In the genomic region with DNA sequence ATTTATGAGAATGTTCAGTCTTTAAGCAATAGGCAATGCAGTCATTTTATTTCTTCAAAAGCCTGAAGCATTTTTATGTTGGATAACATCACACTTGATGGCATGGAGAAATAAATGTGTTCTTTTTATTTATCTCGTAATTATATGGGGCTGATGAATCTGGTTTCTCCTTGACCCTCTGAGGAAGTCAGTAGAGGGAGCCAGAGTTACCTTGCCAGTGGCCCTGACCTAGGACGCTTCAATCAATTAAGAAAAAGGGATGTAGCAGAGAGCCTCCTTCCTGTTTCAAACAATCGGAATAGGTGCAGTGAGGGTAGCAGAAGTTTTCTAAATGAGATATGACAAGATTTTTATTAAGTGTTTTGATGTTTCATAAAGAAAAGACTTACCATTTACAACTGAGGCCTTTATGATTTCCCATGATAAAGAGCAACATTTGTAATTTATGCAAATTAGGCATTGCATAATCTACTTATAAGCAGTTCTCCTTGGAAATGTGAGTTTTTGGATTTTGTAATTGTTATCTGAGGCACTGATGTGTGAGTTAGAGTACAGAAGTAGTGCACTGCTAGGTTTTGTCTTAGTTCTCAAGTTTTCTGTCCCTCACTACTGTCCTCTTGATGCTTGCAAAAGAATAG, we compare ENCODE assay signal across 8 cellular contexts.
DNase-seq lines count a peak whose midpoint lies in the region; ATAC-seq, FAIRE-seq and TF ChIP-seq lines count a peak whose summit lies in the region.

No MANE protein-coding gene starts in this region.

- TF ChIP-seq RAD21 in HCT116 (IDR thresholded peaks at IDR 0.05; ENCODE audit: low read depth), result peak; percentile 71

- H3K4me1 ChIP-seq in HCT116 (ENCODE audit: control insufficient read depth in 1 of 2, insufficient read depth in 2 of 2, low read length in 2 of 2) (peaks cover 0 to 13% of the 10 kb centered on the region in 2 experiments; a peak in 2 of 4 replicates), heart right ventricle (peaks cover 0 to 44% (median 2%) of the 10 kb centered on the region in 9 donors)

- H3K27me3 ChIP-seq in HCT116 (ENCODE audit: insufficient read depth, low read length), result no peaks in the 10 kb centered on the region
- no peaks in the 10 kb centered on the region for H3K27me3 ChIP-seq in heart right ventricle

- peaks cover 3% of the 10 kb centered on the region for H3K36me3 Mint-ChIP-seq in activated CD4-positive, alpha-beta memory T cell treated with anti-CD3 and anti-CD28 coated beads, Interleukin-2, amount 10 ng/mL, durations not matched to agents 7 days and 5 days (ENCODE audit: low read depth)

- H4K20me1 ChIP-seq in HCT116 (ENCODE audit: insufficient read depth), result no peaks in the 10 kb centered on the region

- RAD21 ChIA-PET in HCT116 (lab: Charles Lee; ENCODE audit: low non-redundant PET in 1 of 2, low total read pairs in 2 of 2, uncharacterized antibody in 2 of 2, unreplicated experiment in 2 of 2), result interaction anchor here in 1 of 2 experiments (1.6 kb wide), 1 partner anchor 248 kb away, joined by 7 read pairs; no protein-coding TSS in a partner anchor

- H3K27ac ChIP-seq in HCT116 (ENCODE audit: low read depth, low read length), result no peak overlapping the region
- peak overlapping the region in 1 of 10 donors; percentile 7 for H3K27ac ChIP-seq in heart right ventricle

- DNase-seq in DMS53 (lab: John Stamatoyannopoulos, UW) (peak; percentile 69), HCT116 (ENCODE audit: low read depth, low spot score) (peak; percentile 44), SK-N-DZ (ENCODE audit: low spot score) (peak; percentile 8), heart right ventricle (no peak), urothelium cell line (ENCODE audit: low spot score) (peak; percentile 29), amygdala (lab: John Stamatoyannopoulos, UW) (no peak)
- no peak for DNase-seq in NK-92 treated with Interleukin-12 subunit alpha and Interleukin-12 subunit beta, amount 100 ng/mL, for 24 hours (lab: John Stamatoyannopoulos, UW)
- no peak for DNase-seq in activated CD4-positive, alpha-beta memory T cell treated with anti-CD3 and anti-CD28 coated beads, Interleukin-2, amount 10 ng/mL, durations not matched to agents 7 days and 5 days

- H3K36me3 ChIP-seq in HCT116 (ENCODE audit: control insufficient read depth in 1 of 2, insufficient read depth in 2 of 2, low read length in 2 of 2), result no peaks in the 10 kb centered on the region
- H3K36me3 ChIP-seq in heart right ventricle, result no peaks in the 10 kb centered on the region

- intact Hi-C loops in HCT116 (cut with micrococcal nuclease), result loop anchor here (2.0 to 10.0 kb wide), 5 partner anchors 129 to 476 kb away; a partner anchor contains a TSS
- intact Hi-C loops in heart right ventricle (cut with DNase I), result loop anchor here in 5 of 10 donors (5.0 to 10.0 kb wide), 6 partner anchors 129 to 474 kb away; a partner anchor contains a TSS

- H3K4me3 Mint-ChIP-seq in activated CD4-positive, alpha-beta memory T cell treated with anti-CD3 and anti-CD28 coated beads, Interleukin-2, amount 10 ng/mL, durations not matched to agents 7 days and 5 days, result no peak overlapping the region

- WGBS in heart right ventricle, 2 donors, result 46 to 60% methylated on average over 3 of the region's 3 CpGs

- CTCF ChIA-PET in HCT116 (lab: Charles Lee), result interaction anchor here (1.2 to 1.6 kb wide), 4 partner anchors 9 to 248 kb away, joined by 3 to 6 read pairs (median 4); no protein-coding TSS in a partner anchor
- CTCF ChIA-PET in activated CD4-positive, alpha-beta memory T cell treated with anti-CD3 and anti-CD28 coated beads, Interleukin-2, amount 10 ng/mL, durations not matched to agents 7 days and 5 days (lab: Charles Lee), result interaction anchor here (0.8 to 2.5 kb wide), 13 partner anchors 14 to 475 kb away, joined by 3 to 41 read pairs (median 6); a partner anchor contains a TSS

- no peak overlapping the region for H3K4me3 ChIP-seq in HCT116 (replicated peaks in 1 of 2; ENCODE audit: low read depth in 1 of 2, low read length in 2 of 2)
- no peak overlapping the region for H3K4me3 ChIP-seq in heart right ventricle

- H3K9me3 ChIP-seq in HCT116 (ENCODE audit: control insufficient read depth in 1 of 2, insufficient read depth in 1 of 2, low read depth in 1 of 2, low read length in 2 of 2) (no peaks in the 10 kb centered on the region), heart right ventricle (no peaks in the 10 kb centered on the region)

- TF ChIP-seq POLR2A in HCT116 (IDR thresholded peaks at IDR 0.05; ENCODE audit: borderline replicate concordance, extremely low read depth, insufficient read depth, insufficient read length), result no peak

- no peak for FAIRE-seq in urothelium cell line (lab: Jason Lieb, UNC)

- no peak overlapping the region for H3K9ac ChIP-seq in HCT116 (ENCODE audit: low read length)

- no peaks in the 10 kb centered on the region for H3K9me2 ChIP-seq in HCT116 (ENCODE audit: insufficient read depth)

- no peaks in the 10 kb centered on the region for H3K27me3 Mint-ChIP-seq in activated CD4-positive, alpha-beta memory T cell treated with anti-CD3 and anti-CD28 coated beads, Interleukin-2, amount 10 ng/mL, durations not matched to agents 7 days and 5 days

- peak overlapping the region; percentile 80 for H2AFZ ChIP-seq in HCT116 (ENCODE audit: low read depth, low read length, poor library complexity, severe bottlenecking)

- BruUV-seq in HCT116 (replicated peaks; lab: Mats Ljungman, UMichigan), result no TSS peak

- peak overlapping the region; percentile 24; the same call in 1 of the 2 replicates for H3K4me2 ChIP-seq in HCT116 (ENCODE audit: low read length)

- H3K79me2 ChIP-seq in HCT116 (ENCODE audit: insufficient read depth, low read length), result no peaks in the 10 kb centered on the region

- no peak overlapping the region for H3K27ac Mint-ChIP-seq in activated CD4-positive, alpha-beta memory T cell treated with anti-CD3 and anti-CD28 coated beads, Interleukin-2, amount 10 ng/mL, durations not matched to agents 7 days and 5 days

- H3K9me3 Mint-ChIP-seq in activated CD4-positive, alpha-beta memory T cell treated with anti-CD3 and anti-CD28 coated beads, Interleukin-2, amount 10 ng/mL, durations not matched to agents 7 days and 5 days, result no peaks in the 10 kb centered on the region

- ATAC-seq in HCT116, result peak; percentile 98
- peak in 2 of 8 donors; percentile 61 to 79 for ATAC-seq in heart right ventricle

- peak; percentile 55 to 75 (median 57); a peak in 5 of 6 replicates for TF ChIP-seq CTCF in HCT116 (IDR thresholded peaks at IDR 0.05 in 2 of 3, conservative IDR thresholded peaks at IDR 0.05 in 1 of 3; ENCODE audit: borderline replicate concordance in 1 of 3, insufficient read depth in 1 of 3, low read depth in 2 of 3, low read length in 2 of 3)
- peak in 8 of 9 donors; percentile 7 to 62 (median 44) for TF ChIP-seq CTCF in heart right ventricle (IDR thresholded peaks at IDR 0.05)

- peaks cover 42% of the 10 kb centered on the region for H3K4me1 Mint-ChIP-seq in activated CD4-positive, alpha-beta memory T cell treated with anti-CD3 and anti-CD28 coated beads, Interleukin-2, amount 10 ng/mL, durations not matched to agents 7 days and 5 days

- POLR2A ChIA-PET in HCT116 (lab: Charles Lee), result interaction anchor here (0.8 kb wide), 1 partner anchor 249 kb away, joined by 3 read pairs; no protein-coding TSS in a partner anchor
- POLR2A ChIA-PET in activated CD4-positive, alpha-beta memory T cell treated with anti-CD3 and anti-CD28 coated beads, Interleukin-2, amount 10 ng/mL, durations not matched to agents 7 days and 5 days (lab: Charles Lee), result interaction anchor here (0.9 to 3.1 kb wide), 5 partner anchors 69 to 249 kb away, joined by 3 to 15 read pairs (median 7); a partner anchor contains a TSS

TF ChIP-seq in HCT116, 20 proteins besides CTCF, POLR2A, EP300 and RAD21 (continues in another document):
- TF ChIP-seq EZH2 (IDR thresholded peaks at IDR 0.05) (no peak), SP1 (IDR thresholded peaks at IDR 0.05; ENCODE audit: low read depth) (no peak), EGR1 (IDR thresholded peaks at IDR 0.05; ENCODE audit: low read depth) (no peak), YY1 (IDR thresholded peaks at IDR 0.05; ENCODE audit: extremely low read depth, insufficient replicate concordance, low read depth, low read length) (no peak), POLR2AphosphoS5 (IDR thresholded peaks at IDR 0.05; ENCODE audit: low read depth, low read length) (no peak), TCF7L2 (IDR thresholded peaks at IDR 0.05; ENCODE audit: borderline replicate concordance, extremely low read depth, insufficient read depth, insufficient read length) (no peak), ELF1 (IDR thresholded peaks at IDR 0.05; ENCODE audit: borderline replicate concordance, low read depth) (no peak), CBX3 (IDR thresholded peaks at IDR 0.05; ENCODE audit: low read depth) (no peak), SRF (IDR thresholded peaks at IDR 0.05; ENCODE audit: low read depth) (no peak; the same call in 1 of the 2 replicates), JUND (IDR thresholded peaks at IDR 0.05) (no peak), SIN3A (IDR thresholded peaks at IDR 0.05; ENCODE audit: low read depth) (no peak), ZNF274 (IDR thresholded peaks at IDR 0.05; ENCODE audit: low read depth, low read length) (no peak), EZH2phosphoT487 (IDR thresholded peaks at IDR 0.05; ENCODE audit: borderline replicate concordance) (no peak), FOSL1 (IDR thresholded peaks at IDR 0.05; ENCODE audit: low read depth) (no peak)
- TF ChIP-seq, protein P1, sequence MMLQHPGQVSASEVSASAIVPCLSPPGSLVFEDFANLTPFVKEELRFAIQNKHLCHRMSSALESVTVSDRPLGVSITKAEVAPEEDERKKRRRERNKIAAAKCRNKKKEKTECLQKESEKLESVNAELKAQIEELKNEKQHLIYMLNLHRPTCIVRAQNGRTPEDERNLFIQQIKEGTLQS (IDR thresholded peaks at IDR 0.05), result no peak
- TF ChIP-seq, protein P2, sequence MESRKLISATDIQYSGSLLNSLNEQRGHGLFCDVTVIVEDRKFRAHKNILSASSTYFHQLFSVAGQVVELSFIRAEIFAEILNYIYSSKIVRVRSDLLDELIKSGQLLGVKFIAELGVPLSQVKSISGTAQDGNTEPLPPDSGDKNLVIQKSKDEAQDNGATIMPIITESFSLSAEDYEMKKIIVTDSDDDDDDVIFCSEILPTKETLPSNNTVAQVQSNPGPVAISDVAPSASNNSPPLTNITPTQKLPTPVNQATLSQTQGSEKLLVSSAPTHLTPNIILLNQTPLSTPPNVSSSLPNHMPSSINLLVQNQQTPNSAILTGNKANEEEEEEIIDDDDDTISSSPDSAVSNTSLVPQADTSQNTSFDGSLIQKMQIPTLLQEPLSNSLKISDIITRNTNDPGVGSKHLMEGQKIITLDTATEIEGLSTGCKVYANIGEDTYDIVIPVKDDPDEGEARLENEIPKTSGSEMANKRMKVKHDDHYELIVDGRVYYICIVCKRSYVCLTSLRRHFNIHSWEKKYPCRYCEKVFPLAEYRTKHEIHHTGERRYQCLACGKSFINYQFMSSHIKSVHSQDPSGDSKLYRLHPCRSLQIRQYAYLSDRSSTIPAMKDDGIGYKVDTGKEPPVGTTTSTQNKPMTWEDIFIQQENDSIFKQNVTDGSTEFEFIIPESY (IDR thresholded peaks at IDR 0.05; ENCODE audit: extremely low read depth, insufficient replicate concordance, low read length), result no peak

Comparison
In these comparisons a context has a peak if more than half of its experiments do, and no peak if none do; other contexts are left out.
1. DNase-seq: peak in DMS53 (single experiment), HCT116 (single experiment), SK-N-DZ (single experiment) and urothelium cell line (single experiment); none in heart right ventricle (0 of 2), NK-92 treated with Interleukin-12 subunit alpha and Interleukin-12 subunit beta, amount 100 ng/mL, for 24 hours (single experiment), activated CD4-positive, alpha-beta memory T cell treated with anti-CD3 and anti-CD28 coated beads, Interleukin-2, amount 10 ng/mL, durations not matched to agents 7 days and 5 days (single experiment) and amygdala (0 of 56).